Comparison of ENCODE assay signal across 10 cellular contexts in the genomic region with DNA sequence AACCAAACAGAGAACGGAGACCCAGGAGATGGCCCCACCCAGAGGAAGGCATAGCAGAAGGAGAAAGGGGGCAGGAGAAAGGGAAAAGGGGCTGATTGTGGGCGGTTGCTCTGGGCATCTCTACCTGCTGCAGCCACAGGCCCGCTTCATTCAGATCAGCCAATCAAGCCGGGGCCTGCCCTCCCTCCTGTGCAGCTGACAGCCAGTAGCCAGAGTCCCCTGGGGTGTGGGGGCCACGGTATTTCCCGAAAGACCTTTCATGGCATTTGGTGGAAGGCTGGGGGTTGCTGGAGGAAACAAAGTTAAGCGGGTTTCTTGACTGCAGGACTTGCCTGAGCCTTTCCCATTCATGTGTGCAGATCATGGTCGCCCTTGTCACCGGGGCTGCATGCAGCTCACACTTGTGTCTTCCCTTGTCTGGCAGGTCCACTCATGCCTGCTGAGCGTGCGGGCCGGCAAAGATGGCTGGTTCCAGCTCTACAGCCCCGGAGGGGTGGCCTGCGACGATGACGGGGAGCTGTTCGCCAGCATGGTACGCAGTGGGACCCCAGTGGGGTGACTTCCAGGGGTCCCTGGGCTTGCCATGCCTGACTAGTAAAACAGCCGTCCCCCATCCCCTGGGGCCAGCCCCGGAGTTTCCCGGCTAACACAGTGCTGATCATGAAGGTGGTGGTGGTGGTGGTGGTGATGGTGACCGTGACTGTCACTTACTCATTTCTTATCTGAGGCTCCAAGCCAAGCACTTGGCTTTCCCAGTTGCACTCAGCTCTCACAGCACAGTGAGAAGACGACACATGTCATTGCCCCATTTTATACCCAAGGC.
A peak's percentile ranks its signal among the peaks of the same experiment; 100 is the strongest.
DNase-seq lines count a peak whose midpoint lies in the region; ATAC-seq and TF ChIP-seq lines count a peak whose summit lies in the region.
"Had no signal": no experiment of that assay in that cellular context is flagged by ENCODE, and none has a peak within 500 bp of the region (broad histone marks: within the 10 kb centered on the region; RNA-seq: fewer than 3 reads in every experiment).

No MANE protein-coding gene starts in this region.

- H3K4me1 ChIP-seq in BLaER1 treated with 17β-estradiol and CSF1 and Interleukin-3, amounts not matched to agents 10 nM and 100 nM, result peaks cover 0 to 70% (median 54%) of the 10 kb centered on the region in 10 experiments; a peak in 16 of 20 replicates
- H3K4me1 ChIP-seq in neural progenitor cell (peaks cover 23% of the 10 kb centered on the region), BE2C (no peaks in the 10 kb centered on the region)
- H3K4me1 ChIP-seq: body of pancreas had no signal

- H3K9me3 ChIP-seq in BLaER1 treated with 17β-estradiol and CSF1 and Interleukin-3, amounts not matched to agents 10 nM and 100 nM (replicated peaks in 1 of 11), result no peaks in the 10 kb centered on the region
- H3K9me3 ChIP-seq in T-helper 17 cell (ENCODE audit: control insufficient read depth, low read length, poor library complexity, severe bottlenecking), result no peaks in the 10 kb centered on the region
- no peaks in the 10 kb centered on the region for H3K9me3 ChIP-seq in neural progenitor cell (ENCODE audit: low read depth)
- no peaks in the 10 kb centered on the region for H3K9me3 ChIP-seq in BE2C
- H3K9me3 ChIP-seq: body of pancreas had no signal

- peaks cover 15% of the 10 kb centered on the region for H3F3A ChIP-seq in neural progenitor cell (ENCODE audit: low read depth)

- peaks cover 85 to 100% (median 98%) of the 10 kb centered on the region in 11 experiments for H3K36me3 ChIP-seq in BLaER1 treated with 17β-estradiol and CSF1 and Interleukin-3, amounts not matched to agents 10 nM and 100 nM
- H3K36me3 ChIP-seq in neural progenitor cell, result no peaks in the 10 kb centered on the region
- peaks cover 2% of the 10 kb centered on the region; the same call in 1 of the 2 replicates for H3K36me3 ChIP-seq in BE2C

- ATAC-seq in T-helper 17 cell (no peak), HG03378 (IDR thresholded peaks at IDR 0.05; ENCODE audit: unreplicated experiment) (no peak)

- peaks cover 42 to 100% (median 68%) of the 10 kb centered on the region in 11 experiments; a peak in 21 of 22 replicates for H4K20me1 ChIP-seq in BLaER1 treated with 17β-estradiol and CSF1 and Interleukin-3, amounts not matched to agents 10 nM and 100 nM
- H4K20me1 ChIP-seq in neural progenitor cell (ENCODE audit: low read depth), result no peaks in the 10 kb centered on the region

- H3K27ac Mint-ChIP-seq in T-helper 17 cell, result peak overlapping the region; percentile 92
- peak overlapping the region; percentile 92 for H3K27ac Mint-ChIP-seq in neural progenitor cell

- H3K79me2 ChIP-seq in neural progenitor cell (ENCODE audit: low read depth), result no peaks in the 10 kb centered on the region

- no peak overlapping the region for H3K4me3 ChIP-seq in BLaER1 treated with 17β-estradiol and CSF1 and Interleukin-3, amounts not matched to agents 10 nM and 100 nM
- H3K4me3 ChIP-seq in neural progenitor cell (no peak overlapping the region), BE2C (ENCODE audit: low read depth, low read length) (no peak overlapping the region)
- H3K4me3 ChIP-seq: body of pancreas had no signal

- peak overlapping the region in 8 of 11 experiments; percentile 29 to 81 (median 64); a peak in 15 of 22 replicates for H3K4me2 ChIP-seq in BLaER1 treated with 17β-estradiol and CSF1 and Interleukin-3, amounts not matched to agents 10 nM and 100 nM
- no peak overlapping the region for H3K4me2 ChIP-seq in neural progenitor cell

- H3K27ac ChIP-seq in BLaER1 treated with 17β-estradiol and CSF1 and Interleukin-3, amounts not matched to agents 10 nM and 100 nM, result peak overlapping the region in 7 of 11 experiments; percentile 8 to 48 (median 27); a peak in 8 of 22 replicates
- peak overlapping the region; percentile 2 for H3K27ac ChIP-seq in epithelial cell of prostate
- H3K27ac ChIP-seq in neural progenitor cell, result peak overlapping the region; percentile 77
- H3K27ac ChIP-seq: body of pancreas had no signal

- H3K9me3 Mint-ChIP-seq in neural progenitor cell, result no peaks in the 10 kb centered on the region

- DNase-seq in T-helper 17 cell (no peak), epithelial cell of prostate (ENCODE audit: low read depth, low spot score) (no peak), neural progenitor cell (ENCODE audit: low spot score) (no peak), NCI-H82 (lab: John Stamatoyannopoulos, UW) (no peak), occipital lobe (lab: John Stamatoyannopoulos, UW) (no peak), BE2C (no peak)
- DNase-seq: NCI-H2171 had no signal

- peak overlapping the region in 9 of 11 experiments; percentile 15 to 58 (median 36); a peak in 10 of 22 replicates for H3K9ac ChIP-seq in BLaER1 treated with 17β-estradiol and CSF1 and Interleukin-3, amounts not matched to agents 10 nM and 100 nM
- H3K9ac ChIP-seq in neural progenitor cell, result no peak overlapping the region

- peaks cover 11% of the 10 kb centered on the region for H3K4me1 Mint-ChIP-seq in T-helper 17 cell
- peaks cover 65% of the 10 kb centered on the region for H3K4me1 Mint-ChIP-seq in neural progenitor cell

- H3K36me3 Mint-ChIP-seq in T-helper 17 cell (ENCODE audit: low read depth) (peaks cover 5% of the 10 kb centered on the region), neural progenitor cell (peaks cover 46% of the 10 kb centered on the region)

- no peak overlapping the region for H2AFZ ChIP-seq in neural progenitor cell (replicated peaks)

- no peaks in the 10 kb centered on the region for H3K27me3 ChIP-seq in BLaER1 treated with 17β-estradiol and CSF1 and Interleukin-3, amounts not matched to agents 10 nM and 100 nM
- H3K27me3 ChIP-seq in neural progenitor cell (no peaks in the 10 kb centered on the region), BE2C (no peaks in the 10 kb centered on the region)
- H3K27me3 ChIP-seq: body of pancreas had no signal

- TF ChIP-seq CTCF in neural progenitor cell (IDR thresholded peaks at IDR 0.05) (no peak), BE2C (IDR thresholded peaks at IDR 0.05; ENCODE audit: low read depth, low read length) (no peak)

- no peak overlapping the region for H3K4me3 Mint-ChIP-seq in T-helper 17 cell
- H3K4me3 Mint-ChIP-seq in neural progenitor cell, result peak overlapping the region; percentile 46

- H3K27me3 Mint-ChIP-seq in T-helper 17 cell (no peaks in the 10 kb centered on the region), neural progenitor cell (ENCODE audit: insufficient read depth, low read depth) (peaks cover 2% of the 10 kb centered on the region)

Comparison
In these comparisons a context has a peak if more than half of its experiments do, and no peak if none do; other contexts are left out.
1. H3K27ac ChIP-seq: peak in every context shown above with its lines; median percentile 77 in neural progenitor cell; 27 in BLaER1 treated with 17β-estradiol and CSF1 and Interleukin-3, amounts not matched to agents 10 nM and 100 nM; 2 in epithelial cell of prostate.